ENCODE assay signal across 8 cellular contexts in genomic region chr17:27236710-27237315, GRCh38. TPM values are rescaled to one million over a fixed set of nuclear protein-coding genes. Genes with fewer than 3 reads are reported as not detected.
DNase-seq lines count a peak whose midpoint lies in the region; ATAC-seq, FAIRE-seq and TF ChIP-seq lines count a peak whose summit lies in the region.

No MANE protein-coding gene starts in this region.

- H3K36me3 Mint-ChIP-seq in Caco-2 (ENCODE audit: insufficient read depth, unreplicated experiment) = peaks cover 7% of the 10 kb centered on the region
- H3K36me3 Mint-ChIP-seq in nephron progenitor cell (ENCODE audit: low read depth) = no peaks in the 10 kb centered on the region

- no peaks in the 10 kb centered on the region for H3K9me3 Mint-ChIP-seq in Caco-2 (ENCODE audit: unreplicated experiment)
- no peaks in the 10 kb centered on the region for H3K9me3 Mint-ChIP-seq in nephron progenitor cell

- no peak overlapping the region for H2AFZ ChIP-seq in PC-3 (ENCODE audit: low read length)

- H3K36me3 ChIP-seq in Caco-2 (ENCODE audit: control insufficient read depth, insufficient read depth, low read length) (no peaks in the 10 kb centered on the region), PC-3 (ENCODE audit: low read depth, low read length) (no peaks in the 10 kb centered on the region), esophagus squamous epithelium (no peaks in the 10 kb centered on the region), stomach (no peaks in the 10 kb centered on the region)

- no peak overlapping the region for H3K27ac Mint-ChIP-seq in Caco-2 (ENCODE audit: unreplicated experiment)
- H3K27ac Mint-ChIP-seq in nephron progenitor cell = no peak overlapping the region

- H3K4me2 ChIP-seq in PC-3 (ENCODE audit: low read length) = peak overlapping the region; percentile 15; the same call in 1 of the 2 replicates

- TF ChIP-seq POLR2A in esophagus squamous epithelium (IDR thresholded peaks at IDR 0.05) (no peak), stomach (IDR thresholded peaks at IDR 0.05) (no peak)

- BruUV-seq in Caco-2 (replicated peaks; lab: Mats Ljungman, UMichigan) = no TSS peak
- BruUV-seq in PC-3 (replicated peaks; lab: Mats Ljungman, UMichigan) = no TSS peak

- H3K4me3 ChIP-seq in Caco-2 (ENCODE audit: low read depth, low read length) = no peak overlapping the region
- H3K4me3 ChIP-seq in PC-3 (ENCODE audit: low read length) = no peak overlapping the region
- no peak overlapping the region for H3K4me3 ChIP-seq in esophagus squamous epithelium
- no peak overlapping the region for H3K4me3 ChIP-seq in stomach

- H3K9me3 ChIP-seq in Caco-2 = no peaks in the 10 kb centered on the region
- H3K9me3 ChIP-seq in PC-3 (ENCODE audit: low read length) = no peaks in the 10 kb centered on the region
- H3K9me3 ChIP-seq in esophagus squamous epithelium = no peaks in the 10 kb centered on the region
- no peaks in the 10 kb centered on the region for H3K9me3 ChIP-seq in stomach

- CTCF ChIA-PET in Caco-2 (lab: Charles Lee) (interaction anchor here (0.7 to 6.6 kb wide), 19 partner anchors 9 to 363 kb away, joined by 3 to 122 read pairs (median 4); partner anchors contain the start of genes KSR1 and WSB1), PC-3 (lab: Charles Lee) (interaction anchor here (0.5 to 1.6 kb wide), 10 partner anchors 8 to 363 kb away, joined by 3 to 18 read pairs (median 4); no protein-coding TSS in a partner anchor)

- no peak overlapping the region for H3K27ac ChIP-seq in PC-3 (ENCODE audit: low read length)
- H3K27ac ChIP-seq in esophagus squamous epithelium = no peak overlapping the region
- H3K27ac ChIP-seq in stomach = no peak overlapping the region

- H3K4me1 ChIP-seq in Caco-2 = peaks cover 27% of the 10 kb centered on the region
- H3K4me1 ChIP-seq in PC-3 (ENCODE audit: insufficient read depth, low read length) = peaks cover 26% of the 10 kb centered on the region
- peaks cover 3 to 44% (median 19%) of the 10 kb centered on the region in 3 donors for H3K4me1 ChIP-seq in esophagus squamous epithelium
- peaks cover 3 to 28% (median 9%) of the 10 kb centered on the region in 4 donors for H3K4me1 ChIP-seq in stomach

- H3K4me3 Mint-ChIP-seq in Caco-2 (ENCODE audit: unreplicated experiment) = no peak overlapping the region
- H3K4me3 Mint-ChIP-seq in nephron progenitor cell = no peak overlapping the region

- H3K79me2 ChIP-seq in PC-3 (ENCODE audit: low read length) = no peaks in the 10 kb centered on the region

- H3K27me3 ChIP-seq in Caco-2 (replicated peaks; ENCODE audit: control insufficient read depth, insufficient read depth, low read length) (no peaks in the 10 kb centered on the region), PC-3 (ENCODE audit: low read length) (no peaks in the 10 kb centered on the region), esophagus squamous epithelium (no peaks in the 10 kb centered on the region), stomach (no peaks in the 10 kb centered on the region)

- intact Hi-C loops in Caco-2 (cut with micrococcal nuclease; ENCODE audit: unreplicated experiment) (loop anchor here (1.0 to 10.0 kb wide), 7 partner anchors 40 to 364 kb away; no protein-coding TSS in a partner anchor), PC-3 (cut with micrococcal nuclease) (loop anchor here (1.0 to 5.0 kb wide), 3 partner anchors 96 to 364 kb away; no protein-coding TSS in a partner anchor), esophagus squamous epithelium (cut with DNase I) (loop anchor here (5.0 kb wide), 1 partner anchor 365 kb away; no protein-coding TSS in a partner anchor), stomach (cut with DNase I; ENCODE audit: low total_unique reads) (loop anchor here (5.0 to 10.0 kb wide), 2 partner anchors 95 to 368 kb away; no protein-coding TSS in a partner anchor)

- H4K20me1 ChIP-seq in PC-3 (ENCODE audit: low read length) = no peaks in the 10 kb centered on the region

- no peak for FAIRE-seq in HTR-8/SVneo (lab: Jason Lieb, UNC)

- DNase-seq in Caco-2 (peak; percentile 69 to 75), HTR-8/SVneo (ENCODE audit: insufficient read length, low spot score) (peak; percentile 64), PC-3 (peak; percentile 88), activated T-cell treated with anti-CD3 and anti-CD28 coated beads for 24 hours (ENCODE audit: low read depth) (peak; percentile 64), esophagus squamous epithelium (lab: John Stamatoyannopoulos, UW) (no peak), nephron progenitor cell (peak; percentile 77), stomach (peak; percentile 84)

- H3K4me1 Mint-ChIP-seq in Caco-2 (ENCODE audit: low read depth, unreplicated experiment) (peaks cover 6% of the 10 kb centered on the region), nephron progenitor cell (peaks cover 5% of the 10 kb centered on the region)

- POLR2A ChIA-PET in Caco-2 (lab: Charles Lee) (interaction anchor here (0.6 to 1.1 kb wide), 3 partner anchors 58 to 230 kb away, joined by 3 to 8 read pairs (median 7); no protein-coding TSS in a partner anchor), PC-3 (lab: Charles Lee; ENCODE audit: unreplicated experiment) (interaction anchor here (0.6 to 0.7 kb wide), 2 partner anchors 8 to 289 kb away, joined by 3 read pairs; no protein-coding TSS in a partner anchor)

- TF ChIP-seq EP300 in stomach (IDR thresholded peaks at IDR 0.05) = no peak

- peak; percentile 89 to 94 for TF ChIP-seq CTCF in Caco-2 (IDR thresholded peaks at IDR 0.05; ENCODE audit: insufficient read depth in 1 of 2, low read depth in 1 of 2, low read length in 1 of 2, severe bottlenecking in 1 of 2, unreplicated experiment in 1 of 2)
- peak; percentile 82 for TF ChIP-seq CTCF in PC-3 (conservative IDR thresholded peaks at IDR 0.05; ENCODE audit: low read depth, low read length)
- TF ChIP-seq CTCF in esophagus squamous epithelium (IDR thresholded peaks at IDR 0.05) = peak; percentile 81 to 97 (median 93)
- TF ChIP-seq CTCF in nephron progenitor cell (IDR thresholded peaks at IDR 0.05) = peak; percentile 92
- TF ChIP-seq CTCF in stomach (IDR thresholded peaks at IDR 0.05) = peak in 5 of 7 experiments; percentile 82 to 96 (median 94)

- ATAC-seq in PC-3 (peak; percentile 50), GM19452 (IDR thresholded peaks at IDR 0.05; ENCODE audit: unreplicated experiment) (no peak)

- H3K9ac ChIP-seq in PC-3 (ENCODE audit: low read length) = no peak overlapping the region

- no peaks in the 10 kb centered on the region for H3F3A ChIP-seq in PC-3 (ENCODE audit: low read length, unreplicated experiment)

- 46 to 60% methylated on average over 3 of the region's 3 CpGs for WGBS in esophagus squamous epithelium, 2 donors
- 45 to 62% (median 54%) methylated on average over 3 of the region's 3 CpGs for WGBS in stomach, 5 donors

- H3K9me2 ChIP-seq in PC-3 (replicated peaks; ENCODE audit: low read length) = no peaks in the 10 kb centered on the region

- H3K27me3 Mint-ChIP-seq in Caco-2 (ENCODE audit: insufficient read depth, unreplicated experiment) (no peaks in the 10 kb centered on the region), nephron progenitor cell (ENCODE audit: low read depth, poor library complexity) (peaks cover 23% of the 10 kb centered on the region)

RNA-seq across cellular contexts. Expression of gene WSB1, which starts 57.1 kb away (rescaled TPM):
- total RNA-seq in Caco-2 (2022) (149 and 157 TPM in 2 replicates), PC-3 (2014; rRNA removed) (32.0 and 35.1 TPM in 2 replicates), esophagus squamous epithelium (100 to 1,000 TPM in 1 of 4 donors, 10 to 100 TPM in 3; 27.9 to 112 (median 62.8) TPM), stomach (100 to 1,000 TPM in 4 of 5 donors, 10 to 100 TPM in 1; 88.3 to 531 (median 194) TPM)
- polyA plus RNA-seq in stomach = 10 to 100 TPM; 15.7 to 62.5 (median 34.1) TPM
